8 cellular contexts compared by ENCODE assay signal in genomic region chr2:118907759-118908158, GRCh38. TPM values are rescaled to one million over a fixed set of nuclear protein-coding genes. Genes with fewer than 3 reads are reported as not detected.
"Had no signal": no experiment of that assay in that cellular context is flagged by ENCODE, and none has a peak within 500 bp of the region (broad histone marks: within the 10 kb centered on the region; RNA-seq: fewer than 3 reads in every experiment).

No MANE protein-coding gene starts in this region.

- H3K4me1 ChIP-seq: HAP-1 had no signal

- DNase-seq: GM23248, GOT3, H7, IMR-90 had no signal

- H3K4me3 ChIP-seq: GM23248, HAP-1 had no signal

- FAIRE-seq: HTR-8/SVneo had no signal

- H3K36me3 ChIP-seq: HAP-1 had no signal

- H3K9me3 ChIP-seq: HAP-1 had no signal

- H3K9ac ChIP-seq: GM23248 had no signal

- H3K27ac ChIP-seq: GM23248 had no signal

RNA-seq across cellular contexts. Expression of gene MARCO, which starts 34.2 kb away (rescaled TPM):
- total RNA-seq: GM23248, H4, H7, HT-29, IMR-90 had no signal
- polyA plus RNA-seq: GM23248, IMR-90 had no signal
